In genomic region chr10:100934084-100934659, GRCh38 we compare ENCODE assay signal across 2 cellular contexts.
A peak's percentile ranks its signal among the peaks of the same experiment; 100 is the strongest.
TF ChIP-seq lines count a peak whose summit lies in the region.

No MANE protein-coding gene starts in this region.

TF ChIP-seq in Ishikawa, 13 proteins besides CTCF, POLR2A, EP300 and RAD21:
- TF ChIP-seq FOXM1 (IDR thresholded peaks at IDR 0.05; ENCODE audit: borderline replicate concordance, low read depth) (no peak), TCF12 (IDR thresholded peaks at IDR 0.05; ENCODE audit: low read depth) (no peak), TEAD4 (IDR thresholded peaks at IDR 0.05) (0 out of 2 replicates have a peak, but pooled peaks have one; percentile 5)
- TF ChIP-seq, protein P1, sequence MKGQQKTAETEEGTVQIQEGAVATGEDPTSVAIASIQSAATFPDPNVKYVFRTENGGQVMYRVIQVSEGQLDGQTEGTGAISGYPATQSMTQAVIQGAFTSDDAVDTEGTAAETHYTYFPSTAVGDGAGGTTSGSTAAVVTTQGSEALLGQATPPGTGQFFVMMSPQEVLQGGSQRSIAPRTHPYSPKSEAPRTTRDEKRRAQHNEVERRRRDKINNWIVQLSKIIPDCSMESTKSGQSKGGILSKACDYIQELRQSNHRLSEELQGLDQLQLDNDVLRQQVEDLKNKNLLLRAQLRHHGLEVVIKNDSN (IDR thresholded peaks at IDR 0.05) = no peak
- TF ChIP-seq, protein P2, sequence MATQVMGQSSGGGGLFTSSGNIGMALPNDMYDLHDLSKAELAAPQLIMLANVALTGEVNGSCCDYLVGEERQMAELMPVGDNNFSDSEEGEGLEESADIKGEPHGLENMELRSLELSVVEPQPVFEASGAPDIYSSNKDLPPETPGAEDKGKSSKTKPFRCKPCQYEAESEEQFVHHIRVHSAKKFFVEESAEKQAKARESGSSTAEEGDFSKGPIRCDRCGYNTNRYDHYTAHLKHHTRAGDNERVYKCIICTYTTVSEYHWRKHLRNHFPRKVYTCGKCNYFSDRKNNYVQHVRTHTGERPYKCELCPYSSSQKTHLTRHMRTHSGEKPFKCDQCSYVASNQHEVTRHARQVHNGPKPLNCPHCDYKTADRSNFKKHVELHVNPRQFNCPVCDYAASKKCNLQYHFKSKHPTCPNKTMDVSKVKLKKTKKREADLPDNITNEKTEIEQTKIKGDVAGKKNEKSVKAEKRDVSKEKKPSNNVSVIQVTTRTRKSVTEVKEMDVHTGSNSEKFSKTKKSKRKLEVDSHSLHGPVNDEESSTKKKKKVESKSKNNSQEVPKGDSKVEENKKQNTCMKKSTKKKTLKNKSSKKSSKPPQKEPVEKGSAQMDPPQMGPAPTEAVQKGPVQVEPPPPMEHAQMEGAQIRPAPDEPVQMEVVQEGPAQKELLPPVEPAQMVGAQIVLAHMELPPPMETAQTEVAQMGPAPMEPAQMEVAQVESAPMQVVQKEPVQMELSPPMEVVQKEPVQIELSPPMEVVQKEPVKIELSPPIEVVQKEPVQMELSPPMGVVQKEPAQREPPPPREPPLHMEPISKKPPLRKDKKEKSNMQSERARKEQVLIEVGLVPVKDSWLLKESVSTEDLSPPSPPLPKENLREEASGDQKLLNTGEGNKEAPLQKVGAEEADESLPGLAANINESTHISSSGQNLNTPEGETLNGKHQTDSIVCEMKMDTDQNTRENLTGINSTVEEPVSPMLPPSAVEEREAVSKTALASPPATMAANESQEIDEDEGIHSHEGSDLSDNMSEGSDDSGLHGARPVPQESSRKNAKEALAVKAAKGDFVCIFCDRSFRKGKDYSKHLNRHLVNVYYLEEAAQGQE (IDR thresholded peaks at IDR 0.05; ENCODE audit: low read depth) = no peak

TF ChIP-seq in GM12878, 131 proteins besides CTCF, POLR2A, EP300 and RAD21:
- TF ChIP-seq SMARCA5 (IDR thresholded peaks at IDR 0.05) (no peak), SMC3 (IDR thresholded peaks at IDR 0.05; ENCODE audit: borderline replicate concordance, low read length) (peak; percentile 19; the same call in 1 of the 2 replicates), GABPA (IDR thresholded peaks at IDR 0.05; ENCODE audit: low read depth) (no peak), ZNF384 (IDR thresholded peaks at IDR 0.05; ENCODE audit: borderline replicate concordance, low read depth, low read length) (0 out of 2 replicates have a peak, but pooled peaks have one; percentile 20)
